21 cellular contexts compared by ENCODE assay signal in the genomic region with DNA sequence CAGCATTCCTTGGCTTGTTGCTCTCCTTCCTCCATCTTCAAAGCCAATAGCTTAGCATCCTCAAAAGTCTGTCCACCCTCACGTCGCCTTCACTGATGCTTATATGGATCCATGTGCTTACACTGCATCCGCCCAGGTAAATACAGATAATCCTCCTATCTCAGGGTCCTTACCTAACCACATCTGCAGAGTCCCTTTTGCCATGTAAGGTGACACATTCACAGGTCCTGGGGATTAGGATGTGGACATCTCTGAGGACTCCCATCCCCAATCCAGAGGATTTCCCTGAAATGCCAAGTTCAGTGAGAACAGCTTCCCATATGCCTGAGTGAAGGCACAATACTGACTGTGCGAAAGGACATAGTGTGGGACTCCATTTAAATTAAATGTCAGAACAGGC. TPM values are rescaled to one million over a fixed set of nuclear protein-coding genes. Genes with fewer than 3 reads are reported as not detected.
A peak's percentile ranks its signal among the peaks of the same experiment; 100 is the strongest.
DNase-seq lines count a peak whose midpoint lies in the region; ATAC-seq, FAIRE-seq and TF ChIP-seq lines count a peak whose summit lies in the region.
"Had no signal": no experiment of that assay in that cellular context is flagged by ENCODE, and none has a peak within 500 bp of the region (broad histone marks: within the 10 kb centered on the region; RNA-seq: fewer than 3 reads in every experiment).

No MANE protein-coding gene starts in this region.

- TF ChIP-seq RAD21 in IMR-90 (IDR thresholded peaks at IDR 0.05; ENCODE audit: low read length): no peak

- POLR2A ChIA-PET in activated CD8-positive, alpha-beta T cell treated with anti-CD3 and anti-CD28 coated beads, Interleukin-2, amount 10 ng/mL, durations not matched to agents 7 days and 5 days (lab: Charles Lee): interaction anchor here (0.6 kb wide), 1 partner anchor 81 kb away, joined by 3 read pairs; no protein-coding TSS in a partner anchor
- POLR2A ChIA-PET in activated CD8-positive, alpha-beta T cell treated with anti-CD3 and anti-CD28 coated beads for 36 hours (lab: Charles Lee): interaction anchor here (0.6 kb wide), 1 partner anchor 71 kb away, joined by 3 read pairs; no protein-coding TSS in a partner anchor
- POLR2A ChIA-PET in IMR-90 (lab: Charles Lee; ENCODE audit: unreplicated experiment): no interaction called here
- POLR2A ChIA-PET in endothelial cell of umbilical vein (lab: Charles Lee): no interaction called here
- POLR2A ChIA-PET in naive thymus-derived CD4-positive, alpha-beta T cell (lab: Charles Lee): no interaction called here

- in situ Hi-C loops in IMR-90 (cut with MboI; ENCODE audit: low sequenced_read_pairs): no loop called here

- no peak overlapping the region for H3K18ac ChIP-seq in IMR-90 (ENCODE audit: low read depth, low read length)

- H3K4me1 Mint-ChIP-seq in activated CD8-positive, alpha-beta T cell treated with anti-CD3 and anti-CD28 coated beads, Interleukin-2, amount 10 ng/mL, durations not matched to agents 7 days and 5 days (ENCODE audit: low read depth): peaks cover 67% of the 10 kb centered on the region
- peaks cover 59% of the 10 kb centered on the region for H3K4me1 Mint-ChIP-seq in activated CD8-positive, alpha-beta T cell treated with anti-CD3 and anti-CD28 coated beads for 36 hours (ENCODE audit: low read depth)
- peaks cover 37% of the 10 kb centered on the region for H3K4me1 Mint-ChIP-seq in stimulated activated effector memory CD8-positive, alpha-beta T cell treated with anti-CD3 and anti-CD28 coated beads, Interleukin-12 subunit alpha, Interleukin-12 subunit beta, amount 100 ng/mL, for 72 hours
- H3K4me1 Mint-ChIP-seq in naive thymus-derived CD4-positive, alpha-beta T cell: peaks cover 30 to 60% (median 46%) of the 10 kb centered on the region in 7 donors

- H2AK9ac ChIP-seq in IMR-90 (replicated peaks; ENCODE audit: low read depth, low read length, poor library complexity): no peak overlapping the region

- intact Hi-C loops in activated CD8-positive, alpha-beta T cell treated with anti-CD3 and anti-CD28 coated beads for 36 hours (cut with micrococcal nuclease): no loop called here
- intact Hi-C loops in IMR-90 (cut with micrococcal nuclease) (no loop called here), endothelial cell of umbilical vein (cut with micrococcal nuclease) (no loop called here)
- intact Hi-C loops in naive thymus-derived CD4-positive, alpha-beta T cell (cut with micrococcal nuclease): loop anchor here in 1 of 2 donors (2.0 kb wide), 1 partner anchor 13 kb away; no protein-coding TSS in a partner anchor

- 100% methylated on average over 2 of the region's 4 CpGs; no CpG with 5 or more reads in 1 of the 2 experiments for WGBS in IMR-90 (ENCODE audit: extremely low coverage in 2 of 2, insufficient read length in 1 of 2), 2 experiments

- H3K36me3 Mint-ChIP-seq in activated CD8-positive, alpha-beta T cell treated with anti-CD3 and anti-CD28 coated beads, Interleukin-2, amount 10 ng/mL, durations not matched to agents 7 days and 5 days (ENCODE audit: low read depth): peaks cover 86% of the 10 kb centered on the region
- H3K36me3 Mint-ChIP-seq in activated CD8-positive, alpha-beta T cell treated with anti-CD3 and anti-CD28 coated beads for 36 hours (ENCODE audit: low read depth): peaks cover 81% of the 10 kb centered on the region
- peaks cover 82% of the 10 kb centered on the region for H3K36me3 Mint-ChIP-seq in stimulated activated effector memory CD8-positive, alpha-beta T cell treated with anti-CD3 and anti-CD28 coated beads, Interleukin-12 subunit alpha, Interleukin-12 subunit beta, amount 100 ng/mL, for 72 hours
- peaks cover 4 to 66% (median 61%) of the 10 kb centered on the region in 5 donors for H3K36me3 Mint-ChIP-seq in naive thymus-derived CD4-positive, alpha-beta T cell

- no peak overlapping the region for H3K56ac ChIP-seq in IMR-90 (ENCODE audit: extremely low read depth, insufficient read depth, low read length)

- no peak overlapping the region for H3K4me2 ChIP-seq in IMR-90 (ENCODE audit: low read depth, low read length)
- H3K4me2 ChIP-seq in endothelial cell of umbilical vein (ENCODE audit: insufficient read depth, low read length): no peak overlapping the region

- no peak overlapping the region for H3K4ac ChIP-seq in IMR-90 (ENCODE audit: low read depth, low read length)

- no peak for FAIRE-seq in endothelial cell of umbilical vein (lab: Jason Lieb, UNC)
- FAIRE-seq: D721Med, GM19239 had no signal

- TF ChIP-seq POLR2A in IMR-90 (IDR thresholded peaks at IDR 0.05; ENCODE audit: low read depth, low read length) (0 out of 2 replicates have a peak, but pooled peaks have one; percentile 13), endothelial cell of umbilical vein (IDR thresholded peaks at IDR 0.05; ENCODE audit: low read depth, low read length) (peak; percentile 4)

- peak overlapping the region; percentile 32 for H3K27ac Mint-ChIP-seq in activated CD8-positive, alpha-beta T cell treated with anti-CD3 and anti-CD28 coated beads, Interleukin-2, amount 10 ng/mL, durations not matched to agents 7 days and 5 days
- H3K27ac Mint-ChIP-seq in activated CD8-positive, alpha-beta T cell treated with anti-CD3 and anti-CD28 coated beads for 36 hours: no peak overlapping the region
- peak overlapping the region; percentile 73 for H3K27ac Mint-ChIP-seq in stimulated activated effector memory CD8-positive, alpha-beta T cell treated with anti-CD3 and anti-CD28 coated beads, Interleukin-12 subunit alpha, Interleukin-12 subunit beta, amount 100 ng/mL, for 72 hours
- peak overlapping the region in 4 of 9 donors; percentile 4 to 53 (median 31) for H3K27ac Mint-ChIP-seq in naive thymus-derived CD4-positive, alpha-beta T cell

- dilution Hi-C loops in IMR-90 (cut with HindIII; ENCODE audit: low sequenced_read_pairs, unreplicated experiment): no loop called here
- dilution Hi-C loops in endothelial cell of umbilical vein (cut with MboI; ENCODE audit: extremely low pct_ligation_motif_present, low sequenced_read_pairs): no loop called here

- H3K36me3 ChIP-seq in IMR-90 (ENCODE audit: control insufficient read depth, insufficient read depth, low read length) (peaks cover 25% of the 10 kb centered on the region), endothelial cell of umbilical vein (ENCODE audit: control insufficient read depth in 2 of 2, extremely low read depth in 1 of 2, insufficient read depth in 2 of 2, low read length in 2 of 2) (peaks cover 21 to 26% of the 10 kb centered on the region in 2 experiments)
- H3K36me3 ChIP-seq in naive thymus-derived CD4-positive, alpha-beta T cell (ENCODE audit: control insufficient read depth in 2 of 3, insufficient read depth in 3 of 3, low read length in 3 of 3): peaks cover 0 to 44% (median 0%) of the 10 kb centered on the region in 3 experiments

- no peak for ATAC-seq in activated CD8-positive, alpha-beta T cell treated with anti-CD3 and anti-CD28 coated beads, Interleukin-2, amount 10 ng/mL, durations not matched to agents 7 days and 5 days
- ATAC-seq in activated CD8-positive, alpha-beta T cell treated with anti-CD3 and anti-CD28 coated beads for 36 hours: no peak
- ATAC-seq in IMR-90 (ENCODE audit: low read depth) (no peak), GM21723 (IDR thresholded peaks at IDR 0.05; ENCODE audit: unreplicated experiment) (no peak)
- ATAC-seq in stimulated activated effector memory CD8-positive, alpha-beta T cell treated with anti-CD3 and anti-CD28 coated beads, Interleukin-12 subunit alpha, Interleukin-12 subunit beta, amount 100 ng/mL, for 72 hours: no peak
- ATAC-seq in naive thymus-derived CD4-positive, alpha-beta T cell: no peak
- ATAC-seq: HCT116 had no signal

- no peak overlapping the region for H3K9ac ChIP-seq in IMR-90 (ENCODE audit: low read depth, low read length)
- H3K9ac ChIP-seq in endothelial cell of umbilical vein (replicated peaks; ENCODE audit: extremely low read depth, insufficient read depth, low read length): no peak overlapping the region

- H3K4me1 ChIP-seq in IMR-90 (ENCODE audit: control insufficient read depth, insufficient read depth, low read length): peaks cover 22% of the 10 kb centered on the region
- H3K4me1 ChIP-seq in endothelial cell of umbilical vein (ENCODE audit: control insufficient read depth, extremely low read depth, insufficient read depth, low read length): peaks cover 31% of the 10 kb centered on the region
- peaks cover 11 to 31% of the 10 kb centered on the region in 2 donors for H3K4me1 ChIP-seq in naive thymus-derived CD4-positive, alpha-beta T cell (ENCODE audit: control insufficient read depth in 2 of 2, insufficient read depth in 2 of 2, low read length in 2 of 2)

- H2AK5ac ChIP-seq in IMR-90 (ENCODE audit: low read depth, low read length): no peak overlapping the region

- CTCF ChIA-PET in activated CD8-positive, alpha-beta T cell treated with anti-CD3 and anti-CD28 coated beads, Interleukin-2, amount 10 ng/mL, durations not matched to agents 7 days and 5 days (lab: Charles Lee): no interaction called here
- CTCF ChIA-PET in activated CD8-positive, alpha-beta T cell treated with anti-CD3 and anti-CD28 coated beads for 36 hours (lab: Charles Lee): no interaction called here
- CTCF ChIA-PET in IMR-90 (lab: Yijun Ruan, JAX) (no interaction called here), endothelial cell of umbilical vein (lab: Charles Lee) (interaction anchor here (1.1 kb wide), 1 partner anchor 10 kb away, joined by 3 read pairs; no protein-coding TSS in a partner anchor)
- CTCF ChIA-PET in naive thymus-derived CD4-positive, alpha-beta T cell (lab: Charles Lee): no interaction called here

- peaks cover 42% of the 10 kb centered on the region for H3K79me2 ChIP-seq in endothelial cell of umbilical vein (ENCODE audit: control insufficient read depth, insufficient read depth, low read length)

- H2BK5ac ChIP-seq in IMR-90 (ENCODE audit: low read depth, low read length, poor library complexity, severe bottlenecking): no peak overlapping the region

- peak overlapping the region; percentile 34; the same call in 1 of the 2 replicates for H2BK20ac ChIP-seq in IMR-90 (ENCODE audit: low read depth, low read length)

- H2BK15ac ChIP-seq in IMR-90 (ENCODE audit: low read depth, low read length): no peak overlapping the region

- 0 out of 4 replicates have a peak overlapping the region, but pooled peaks of 1 of the 2 experiments have one; percentile 5 for H4K8ac ChIP-seq in IMR-90 (ENCODE audit: low read depth in 2 of 2, low read length in 2 of 2)

- H3K27me3 Mint-ChIP-seq in activated CD8-positive, alpha-beta T cell treated with anti-CD3 and anti-CD28 coated beads, Interleukin-2, amount 10 ng/mL, durations not matched to agents 7 days and 5 days (ENCODE audit: low read depth): no peaks in the 10 kb centered on the region
- no peaks in the 10 kb centered on the region for H3K27me3 Mint-ChIP-seq in activated CD8-positive, alpha-beta T cell treated with anti-CD3 and anti-CD28 coated beads for 36 hours
- no peaks in the 10 kb centered on the region for H3K27me3 Mint-ChIP-seq in naive thymus-derived CD4-positive, alpha-beta T cell

- no peaks in the 10 kb centered on the region for H3K27me3 ChIP-seq in IMR-90 (ENCODE audit: control insufficient read depth, insufficient read depth, low read length)
- H3K27me3 ChIP-seq in endothelial cell of umbilical vein (ENCODE audit: control insufficient read depth in 2 of 2, insufficient read depth in 2 of 2, low read length in 2 of 2): no peaks in the 10 kb centered on the region
- no peaks in the 10 kb centered on the region for H3K27me3 ChIP-seq in naive thymus-derived CD4-positive, alpha-beta T cell (ENCODE audit: control insufficient read depth in 2 of 2, insufficient read depth in 2 of 2, low read length in 2 of 2)
- H3K27me3 ChIP-seq: Peyer's patch had no signal

- peaks cover 55 to 70% of the 10 kb centered on the region in 2 experiments for H3K79me1 ChIP-seq in IMR-90 (ENCODE audit: low read depth in 1 of 2, low read length in 2 of 2)

- peaks cover 36% of the 10 kb centered on the region for H3K9me1 ChIP-seq in IMR-90 (ENCODE audit: insufficient read depth, low read length)
- no peaks in the 10 kb centered on the region for H3K9me1 ChIP-seq in endothelial cell of umbilical vein (replicated peaks; ENCODE audit: control insufficient read depth, extremely low read depth, insufficient read depth, low read length)

- H3K14ac ChIP-seq in IMR-90 (replicated peaks; ENCODE audit: low read depth, low read length): no peak overlapping the region

- H4K91ac ChIP-seq in IMR-90 (ENCODE audit: insufficient read depth, low read depth, low read length): no peak overlapping the region

- H3K9me3 ChIP-seq in IMR-90 (ENCODE audit: control insufficient read depth, insufficient read depth, low read length): no peaks in the 10 kb centered on the region
- H3K9me3 ChIP-seq in endothelial cell of umbilical vein (replicated peaks; ENCODE audit: control insufficient read depth, insufficient read depth, low read length): no peaks in the 10 kb centered on the region
- H3K9me3 ChIP-seq in naive thymus-derived CD4-positive, alpha-beta T cell (ENCODE audit: control insufficient read depth in 2 of 3, low read length in 3 of 3): peaks cover 0 to 3% (median 0%) of the 10 kb centered on the region in 3 experiments
- H3K9me3 ChIP-seq: Peyer's patch had no signal

- BruUV-seq in IMR-90 (replicated peaks; lab: Mats Ljungman, UMichigan): no TSS peak
- BruUV-seq in endothelial cell of umbilical vein (replicated peaks; lab: Mats Ljungman, UMichigan): no TSS peak

- H3K4me3 ChIP-seq in IMR-90 (ENCODE audit: insufficient read depth, low read depth, low read length) (no peak overlapping the region), endothelial cell of umbilical vein (replicated peaks in 1 of 3; ENCODE audit: insufficient read depth in 1 of 3, low read depth in 1 of 3, low read length in 3 of 3) (no peak overlapping the region)
- H3K4me3 ChIP-seq in naive thymus-derived CD4-positive, alpha-beta T cell (ENCODE audit: low read length): no peak overlapping the region
- H3K4me3 ChIP-seq: Peyer's patch had no signal

- no peak overlapping the region for H3K23ac ChIP-seq in IMR-90 (ENCODE audit: low read depth, low read length)

- no peak for TF ChIP-seq CTCF in activated CD8-positive, alpha-beta T cell treated with anti-CD3 and anti-CD28 coated beads for 36 hours (IDR thresholded peaks at IDR 0.05)
- TF ChIP-seq CTCF in IMR-90 (conservative IDR thresholded peaks at IDR 0.05; ENCODE audit: low read depth, low read length) (no peak), endothelial cell of umbilical vein (IDR thresholded peaks at IDR 0.05; ENCODE audit: extremely low read depth in 1 of 2, insufficient read depth in 1 of 2, low read depth in 1 of 2, low read length in 2 of 2) (no peak)

- no peak overlapping the region for H2BK120ac ChIP-seq in IMR-90 (ENCODE audit: low read depth, low read length)

- H4K20me1 ChIP-seq in IMR-90 (ENCODE audit: insufficient read depth, low read length) (peaks cover 36% of the 10 kb centered on the region), endothelial cell of umbilical vein (replicated peaks; ENCODE audit: control insufficient read depth, extremely low read depth, insufficient read depth, low read length) (peaks cover 3% of the 10 kb centered on the region)

- no peaks in the 10 kb centered on the region for H3K9me3 Mint-ChIP-seq in activated CD8-positive, alpha-beta T cell treated with anti-CD3 and anti-CD28 coated beads, Interleukin-2, amount 10 ng/mL, durations not matched to agents 7 days and 5 days (ENCODE audit: insufficient read depth)
- no peaks in the 10 kb centered on the region for H3K9me3 Mint-ChIP-seq in activated CD8-positive, alpha-beta T cell treated with anti-CD3 and anti-CD28 coated beads for 36 hours
- no peaks in the 10 kb centered on the region for H3K9me3 Mint-ChIP-seq in stimulated activated effector memory CD8-positive, alpha-beta T cell treated with anti-CD3 and anti-CD28 coated beads, Interleukin-12 subunit alpha, Interleukin-12 subunit beta, amount 100 ng/mL, for 72 hours
- H3K9me3 Mint-ChIP-seq in naive thymus-derived CD4-positive, alpha-beta T cell: peaks cover 0 to 7% (median 2%) of the 10 kb centered on the region in 11 donors

- H3K4me3 Mint-ChIP-seq in activated CD8-positive, alpha-beta T cell treated with anti-CD3 and anti-CD28 coated beads, Interleukin-2, amount 10 ng/mL, durations not matched to agents 7 days and 5 days: no peak overlapping the region
- H3K4me3 Mint-ChIP-seq in activated CD8-positive, alpha-beta T cell treated with anti-CD3 and anti-CD28 coated beads for 36 hours: no peak overlapping the region
- no peak overlapping the region for H3K4me3 Mint-ChIP-seq in stimulated activated effector memory CD8-positive, alpha-beta T cell treated with anti-CD3 and anti-CD28 coated beads, Interleukin-12 subunit alpha, Interleukin-12 subunit beta, amount 100 ng/mL, for 72 hours
- no peak overlapping the region for H3K4me3 Mint-ChIP-seq in naive thymus-derived CD4-positive, alpha-beta T cell

- H4K5ac ChIP-seq in IMR-90 (ENCODE audit: low read depth, low read length): no peak overlapping the region

- DNase-seq in activated CD8-positive, alpha-beta T cell treated with anti-CD3 and anti-CD28 coated beads, Interleukin-2, amount 10 ng/mL, durations not matched to agents 7 days and 5 days: no peak
- no peak for DNase-seq in activated CD8-positive, alpha-beta T cell treated with anti-CD3 and anti-CD28 coated beads for 36 hours
- DNase-seq in IMR-90 (no peak), endothelial cell of umbilical vein (ENCODE audit: low read depth, low spot score) (no peak), iPS-NIHi7 (ENCODE audit: extremely low spot score) (no peak)
- no peak for DNase-seq in stimulated activated effector memory CD8-positive, alpha-beta T cell treated with anti-CD3 and anti-CD28 coated beads, Interleukin-12 subunit alpha, Interleukin-12 subunit beta, amount 100 ng/mL, for 72 hours (ENCODE audit: low spot score in 2 of 2)
- DNase-seq in naive thymus-derived CD4-positive, alpha-beta T cell: no peak
- DNase-seq: NCI-H1092, NCI-H1436, NCI-H187, NCI-H2081 treated with DMSO at 0.1 percent for 48 hours, NCI-H2171, NCI-H226, NCI-H510A, NCI-H69, Peyer's patch, SHP77 treated with DMSO at 0.1 percent for 48 hours had no signal

- H3K27ac ChIP-seq in IMR-90 (ENCODE audit: insufficient read depth, low read length) (no peak overlapping the region), endothelial cell of umbilical vein (ENCODE audit: insufficient read depth, low read depth, low read length) (no peak overlapping the region)
- no peak overlapping the region for H3K27ac ChIP-seq in naive thymus-derived CD4-positive, alpha-beta T cell (ENCODE audit: low read depth, low read length)
- H3K27ac ChIP-seq: Peyer's patch had no signal

- H2AFZ ChIP-seq in IMR-90 (replicated peaks; ENCODE audit: low read length, poor library complexity): peak overlapping the region; percentile 5
- H2AFZ ChIP-seq in endothelial cell of umbilical vein (ENCODE audit: low read depth, low read length): no peak overlapping the region

RNA-seq across cellular contexts. Expression of gene FKBP1A, which starts 25.4 kb away (rescaled TPM):
- 100 to 1,000 TPM; 288 to 291 TPM for total RNA-seq in activated CD8-positive, alpha-beta T cell treated with anti-CD3 and anti-CD28 coated beads, Interleukin-2, amount 10 ng/mL, durations not matched to agents 7 days and 5 days
- 100 to 1,000 TPM; 259 to 282 TPM for total RNA-seq in activated CD8-positive, alpha-beta T cell treated with anti-CD3 and anti-CD28 coated beads for 36 hours
- 91.9 and 120 TPM in 2 replicates for total RNA-seq in IMR-90 (2012; rRNA removed)
- polyA plus RNA-seq in IMR-90 (2012; rRNA removed): 513 and 528 TPM in 2 replicates
- 250 and 846 TPM in 2 replicates for polyA plus RNA-seq in IMR-90 (2012; cell fraction: cytosol; rRNA removed)
- polyA plus RNA-seq in IMR-90 (2012; cell fraction: nucleus; rRNA removed; ENCODE audit: low replicate concordance): 45.1 and 159 TPM in 2 replicates
- total RNA-seq in endothelial cell of umbilical vein: 968 and 982 TPM in 2 replicates
- 1,861 and 1,972 TPM in 2 replicates for polyA plus RNA-seq in endothelial cell of umbilical vein
- polyA plus RNA-seq in endothelial cell of umbilical vein (2011; cell fraction: cytosol; rRNA removed): 1,632 and 1,874 TPM in 2 replicates
- polyA plus RNA-seq in endothelial cell of umbilical vein (2011; cell fraction: nucleus; rRNA removed): 571 and 678 TPM in 2 replicates
- polyA plus RNA-seq in endothelial cell of umbilical vein (2012): 1,466 and 1,504 TPM in 2 replicates
- polyA minus RNA-seq in endothelial cell of umbilical vein: 1,622 and 1,688 TPM in 2 replicates
- polyA minus RNA-seq in endothelial cell of umbilical vein (2011; cell fraction: cytosol; rRNA and poly(A)+ RNA removed): 59.7 TPM
- polyA minus RNA-seq in endothelial cell of umbilical vein (2011; cell fraction: nucleus; rRNA and poly(A)+ RNA removed): 209 and 300 TPM in 2 replicates
- total RNA-seq in naive thymus-derived CD4-positive, alpha-beta T cell: 100 to 1,000 TPM in 2 of 5 experiments, 10 to 100 TPM in 3; 74.5 to 253 (median 93.1) TPM
- polyA plus RNA-seq in naive thymus-derived CD4-positive, alpha-beta T cell: 10 to 100 TPM; 46.5 to 46.7 TPM

RNA-seq across cellular contexts. Expression of gene SDCBP2, which starts 38.5 kb away (rescaled TPM):
- total RNA-seq in activated CD8-positive, alpha-beta T cell treated with anti-CD3 and anti-CD28 coated beads, Interleukin-2, amount 10 ng/mL, durations not matched to agents 7 days and 5 days: 1 to 10 TPM; 1.9 to 2.0 TPM
- 1 to 10 TPM; 3.0 to 3.7 TPM for total RNA-seq in activated CD8-positive, alpha-beta T cell treated with anti-CD3 and anti-CD28 coated beads for 36 hours
- total RNA-seq in IMR-90 (2012; rRNA removed) (0.54 and 0.83 TPM in 2 replicates), endothelial cell of umbilical vein (5.5 and 9.0 TPM in 2 replicates)
- polyA plus RNA-seq in IMR-90 (2012; rRNA removed) (1.3 TPM in 2 replicates), endothelial cell of umbilical vein (5.8 and 6.9 TPM in 2 replicates)
- polyA plus RNA-seq in IMR-90 (2012; cell fraction: cytosol; rRNA removed): 1.5 and 1.6 TPM in 2 replicates
- 2.5 and 4.1 TPM in 2 replicates for polyA plus RNA-seq in IMR-90 (2012; cell fraction: nucleus; rRNA removed; ENCODE audit: low replicate concordance)
- polyA plus RNA-seq in endothelial cell of umbilical vein (2011; cell fraction: cytosol; rRNA removed): 4.6 and 5.5 TPM in 2 replicates
- polyA plus RNA-seq in endothelial cell of umbilical vein (2011; cell fraction: nucleus; rRNA removed): 11.0 and 11.4 TPM in 2 replicates
- polyA plus RNA-seq in endothelial cell of umbilical vein (2012): 3.1 and 4.8 TPM in 2 replicates
- 1.2 and 2.7 TPM in 2 replicates for polyA minus RNA-seq in endothelial cell of umbilical vein
- not detected for polyA minus RNA-seq in endothelial cell of umbilical vein (2011; cell fraction: cytosol; rRNA and poly(A)+ RNA removed)
- 2.2 and 2.3 TPM in 2 replicates for polyA minus RNA-seq in endothelial cell of umbilical vein (2011; cell fraction: nucleus; rRNA and poly(A)+ RNA removed)
- 1 to 10 TPM; 1.0 to 3.6 (median 1.4) TPM for total RNA-seq in naive thymus-derived CD4-positive, alpha-beta T cell
- polyA plus RNA-seq in naive thymus-derived CD4-positive, alpha-beta T cell: 1 to 10 TPM; 1.3 to 1.9 TPM

Comparison
In these comparisons a context has a peak if more than half of its experiments do, and no peak if none do; other contexts are left out.
1. POLR2A ChIA-PET loops: an anchor here in activated CD8-positive, alpha-beta T cell treated with anti-CD3 and anti-CD28 coated beads, Interleukin-2, amount 10 ng/mL, durations not matched to agents 7 days and 5 days (0.6 kb wide) and activated CD8-positive, alpha-beta T cell treated with anti-CD3 and anti-CD28 coated beads for 36 hours (0.6 kb wide); none called in IMR-90, endothelial cell of umbilical vein and naive thymus-derived CD4-positive, alpha-beta T cell.